Comparison of ENCODE assay signal across 1 cellular context in the genomic region with DNA sequence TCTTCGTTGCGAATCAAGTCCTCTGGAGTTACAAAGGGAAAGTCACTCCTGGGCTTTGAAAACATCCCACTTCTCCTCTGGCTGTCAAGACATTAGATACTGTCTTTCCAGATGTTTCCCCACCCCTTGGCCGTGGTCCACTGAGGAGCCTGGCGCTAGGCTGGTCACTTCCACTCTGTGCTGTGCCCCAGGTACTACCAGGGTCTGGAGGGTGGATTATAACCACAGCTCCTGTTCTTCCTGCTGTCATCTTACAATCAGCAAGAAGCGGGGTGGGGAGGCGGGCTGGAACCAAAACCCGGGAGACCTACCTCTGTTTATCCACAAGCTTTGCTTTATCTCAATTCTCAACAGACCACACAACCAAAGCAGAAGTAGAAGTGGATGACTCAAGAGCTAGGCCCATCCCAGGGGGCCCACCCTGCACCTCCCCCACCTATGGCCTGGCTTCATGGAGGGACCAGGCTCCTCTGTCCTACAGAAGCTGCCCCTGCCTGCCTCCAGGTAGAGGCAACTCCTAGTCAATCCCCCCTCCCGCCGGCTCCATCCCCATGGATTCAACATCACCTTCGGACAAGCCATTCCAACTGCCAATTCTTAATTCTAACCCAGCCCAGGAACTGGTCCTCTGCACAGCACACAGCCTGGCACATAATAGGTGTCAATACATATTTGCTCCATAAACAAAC.
TF ChIP-seq lines count a peak whose summit lies in the region.

No MANE protein-coding gene starts in this region.

TF ChIP-seq in GM23338, 12 proteins besides CTCF, POLR2A, EP300 and RAD21 (continued from another document):
- TF ChIP-seq, protein P1, sequence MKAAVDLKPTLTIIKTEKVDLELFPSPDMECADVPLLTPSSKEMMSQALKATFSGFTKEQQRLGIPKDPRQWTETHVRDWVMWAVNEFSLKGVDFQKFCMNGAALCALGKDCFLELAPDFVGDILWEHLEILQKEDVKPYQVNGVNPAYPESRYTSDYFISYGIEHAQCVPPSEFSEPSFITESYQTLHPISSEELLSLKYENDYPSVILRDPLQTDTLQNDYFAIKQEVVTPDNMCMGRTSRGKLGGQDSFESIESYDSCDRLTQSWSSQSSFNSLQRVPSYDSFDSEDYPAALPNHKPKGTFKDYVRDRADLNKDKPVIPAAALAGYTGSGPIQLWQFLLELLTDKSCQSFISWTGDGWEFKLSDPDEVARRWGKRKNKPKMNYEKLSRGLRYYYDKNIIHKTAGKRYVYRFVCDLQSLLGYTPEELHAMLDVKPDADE (IDR thresholded peaks at IDR 0.05) = no peak
- no peak for TF ChIP-seq ZNF331 (CRISPR knock-in tag; IDR thresholded peaks at IDR 0.05; ENCODE audit: low read depth)
- no peak for TF ChIP-seq JUNB (IDR thresholded peaks at IDR 0.05; ENCODE audit: unreplicated experiment)
